ENCODE assay signal across 9 cellular contexts in the genomic region with DNA sequence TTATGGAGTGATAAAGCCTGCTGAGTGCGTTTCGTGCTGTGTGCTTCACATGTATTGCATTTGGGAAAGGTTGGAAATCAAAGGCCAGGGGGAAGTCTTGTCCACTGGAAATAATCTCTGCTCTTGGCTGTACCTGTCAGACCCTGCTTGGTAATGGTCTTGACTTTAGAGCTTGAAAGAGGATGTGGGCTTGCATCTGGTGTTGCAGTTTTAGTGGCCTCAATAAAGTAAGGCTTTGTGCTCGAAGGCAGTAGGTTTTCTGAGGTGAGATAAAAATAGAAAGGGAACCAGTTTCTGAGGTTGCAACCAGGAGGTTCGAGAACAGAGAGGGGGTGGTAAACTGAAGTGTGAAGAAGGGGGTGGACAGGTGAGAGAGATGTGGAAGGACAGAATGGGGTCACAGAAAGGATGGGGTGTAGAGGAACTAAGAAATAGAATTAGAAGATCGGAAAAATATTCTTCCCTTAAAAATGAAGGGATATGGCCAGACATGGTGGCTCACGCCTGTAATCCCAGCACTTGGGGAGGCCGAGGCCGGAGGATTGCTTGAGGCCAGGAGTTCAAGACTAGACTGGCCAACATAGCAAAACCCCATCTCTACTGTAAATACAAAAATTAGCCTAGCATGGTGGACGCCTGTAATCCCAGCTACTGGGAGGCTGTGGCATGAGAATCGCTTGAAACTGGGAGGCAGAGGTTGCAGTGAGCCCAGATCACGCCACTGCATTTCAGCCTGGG. TPM values are rescaled to one million over a fixed set of nuclear protein-coding genes. Genes with fewer than 3 reads are reported as not detected.
DNase-seq lines count a peak whose midpoint lies in the region; ATAC-seq and TF ChIP-seq lines count a peak whose summit lies in the region.
"Had no signal": no experiment of that assay in that cellular context is flagged by ENCODE, and none has a peak within 500 bp of the region (broad histone marks: within the 10 kb centered on the region; RNA-seq: fewer than 3 reads in every experiment).

No MANE protein-coding gene starts in this region.

- H3K9ac ChIP-seq in SU-DHL-6 (ENCODE audit: low read length), result peak overlapping the region; percentile 90

- H3F3A ChIP-seq in SU-DHL-6 (ENCODE audit: insufficient read depth), result peaks cover 17% of the 10 kb centered on the region

- H2AFZ ChIP-seq in SU-DHL-6 (ENCODE audit: low read depth, low read length, severe bottlenecking), result no peak overlapping the region

- H3K27me3 ChIP-seq in cardiac muscle cell (no peaks in the 10 kb centered on the region), SU-DHL-6 (ENCODE audit: low read length) (no peaks in the 10 kb centered on the region)

- peaks cover 3% of the 10 kb centered on the region; the same call in 1 of the 2 replicates for H4K20me1 ChIP-seq in SU-DHL-6 (ENCODE audit: low read depth, low read length)

- TF ChIP-seq CTCF in cardiac muscle cell (IDR thresholded peaks at IDR 0.05; ENCODE audit: low read depth, low read length) (no peak), SU-DHL-6 (IDR thresholded peaks at IDR 0.05; ENCODE audit: insufficient read depth, low read length, poor library complexity, severe bottlenecking) (no peak)

- H3K79me2 ChIP-seq in SU-DHL-6 (ENCODE audit: insufficient read depth, low read length), result peaks cover 43% of the 10 kb centered on the region

- intact Hi-C loops in cardiac septum (cut with DNase I), result loop anchor here (5.0 kb wide), 1 partner anchor 53 kb away; a partner anchor contains a TSS

- H3K9me3 Mint-ChIP-seq in stimulated activated effector memory CD8-positive, alpha-beta T cell treated with anti-CD3 and anti-CD28 coated beads, Interleukin-12 subunit alpha, Interleukin-12 subunit beta, amount 100 ng/mL, for 72 hours, result no peaks in the 10 kb centered on the region

- H3K4me3 ChIP-seq in cardiac muscle cell (peak overlapping the region; percentile 80), SU-DHL-6 (ENCODE audit: insufficient read depth, low read length, poor library complexity, severe bottlenecking) (peak overlapping the region; percentile 82)

- H3K4me2 ChIP-seq in SU-DHL-6 (ENCODE audit: low read depth, low read length, poor library complexity, severe bottlenecking), result peak overlapping the region; percentile 89

- H3K4me1 Mint-ChIP-seq in stimulated activated effector memory CD8-positive, alpha-beta T cell treated with anti-CD3 and anti-CD28 coated beads, Interleukin-12 subunit alpha, Interleukin-12 subunit beta, amount 100 ng/mL, for 72 hours, result peaks cover 26% of the 10 kb centered on the region

- ATAC-seq in HG03066 (IDR thresholded peaks at IDR 0.05; ENCODE audit: low read depth, unreplicated experiment) (peak; percentile 47), GM21360 (IDR thresholded peaks at IDR 0.05; ENCODE audit: unreplicated experiment) (no peak), HG03025 (IDR thresholded peaks at IDR 0.05; ENCODE audit: low FRiP score, unreplicated experiment) (no peak)
- ATAC-seq in stimulated activated effector memory CD8-positive, alpha-beta T cell treated with anti-CD3 and anti-CD28 coated beads, Interleukin-12 subunit alpha, Interleukin-12 subunit beta, amount 100 ng/mL, for 72 hours, result peak; percentile 20

- no peaks in the 10 kb centered on the region for H3K9me3 ChIP-seq in cardiac muscle cell (ENCODE audit: low read depth)
- no peaks in the 10 kb centered on the region for H3K9me3 ChIP-seq in SU-DHL-6 (ENCODE audit: insufficient read depth, low read length)
- H3K9me3 ChIP-seq: mucosa of descending colon had no signal

- H3K4me1 ChIP-seq in cardiac muscle cell (ENCODE audit: low read depth), result peaks cover 18% of the 10 kb centered on the region

- no peaks in the 10 kb centered on the region for H3K36me3 ChIP-seq in cardiac muscle cell
- H3K36me3 ChIP-seq in SU-DHL-6 (ENCODE audit: low read length), result peaks cover 6% of the 10 kb centered on the region

- H3K27ac Mint-ChIP-seq in stimulated activated effector memory CD8-positive, alpha-beta T cell treated with anti-CD3 and anti-CD28 coated beads, Interleukin-12 subunit alpha, Interleukin-12 subunit beta, amount 100 ng/mL, for 72 hours, result peak overlapping the region; percentile 99

- peak overlapping the region; percentile 89 for H3K27ac ChIP-seq in cardiac muscle cell
- H3K27ac ChIP-seq in SU-DHL-6 (ENCODE audit: low read depth, low read length), result peak overlapping the region; percentile 85

- peaks cover 36% of the 10 kb centered on the region for H3K36me3 Mint-ChIP-seq in stimulated activated effector memory CD8-positive, alpha-beta T cell treated with anti-CD3 and anti-CD28 coated beads, Interleukin-12 subunit alpha, Interleukin-12 subunit beta, amount 100 ng/mL, for 72 hours

- H3K9me2 ChIP-seq in SU-DHL-6 (replicated peaks; ENCODE audit: insufficient read depth, low read length), result no peaks in the 10 kb centered on the region

- peak overlapping the region; percentile 90 for H3K4me3 Mint-ChIP-seq in stimulated activated effector memory CD8-positive, alpha-beta T cell treated with anti-CD3 and anti-CD28 coated beads, Interleukin-12 subunit alpha, Interleukin-12 subunit beta, amount 100 ng/mL, for 72 hours

- peak in 1 of 2 donors; percentile 17 for DNase-seq in cardiac muscle cell (ENCODE audit: low read depth in 1 of 2, low spot score in 1 of 2)
- no peak for DNase-seq in cardiac septum (ENCODE audit: low spot score)
- DNase-seq in germinal center (ENCODE audit: low spot score), result peak; percentile 24
- DNase-seq in stimulated activated effector memory CD8-positive, alpha-beta T cell treated with anti-CD3 and anti-CD28 coated beads, Interleukin-12 subunit alpha, Interleukin-12 subunit beta, amount 100 ng/mL, for 72 hours (ENCODE audit: low spot score in 2 of 2), result peak in 1 of 2 donors; percentile 59

RNA-seq across cellular contexts. Expression of a gene that starts 1.5 kb away (rescaled TPM):
- total RNA-seq in cardiac muscle cell (23.0 and 40.5 TPM in 2 replicates), cardiac septum (12.5 TPM)
- polyA plus RNA-seq in cardiac muscle cell, result 30.5 and 37.4 TPM in 2 replicates

RNA-seq across cellular contexts. Expression of a gene that starts 1.8 kb away (rescaled TPM):
- 77.9 and 80.3 TPM in 2 replicates for total RNA-seq in cardiac muscle cell
- 125 and 167 TPM in 2 replicates for polyA plus RNA-seq in cardiac muscle cell
- total RNA-seq in cardiac septum, result 27.8 TPM

RNA-seq across cellular contexts. Expression of a gene that starts 51.7 kb away (rescaled TPM):
- total RNA-seq in cardiac muscle cell (34.2 and 40.7 TPM in 2 replicates), cardiac septum (18.7 TPM)
- polyA plus RNA-seq in cardiac muscle cell, result 18.0 and 37.4 TPM in 2 replicates

Comparison
In these comparisons a context has a peak if more than half of its experiments do, and no peak if none do; other contexts are left out.
1. ATAC-seq: peak in HG03066 (single experiment) and stimulated activated effector memory CD8-positive, alpha-beta T cell treated with anti-CD3 and anti-CD28 coated beads, Interleukin-12 subunit alpha, Interleukin-12 subunit beta, amount 100 ng/mL, for 72 hours (single experiment); none in GM21360 (single experiment) and HG03025 (single experiment).